In the genomic region with DNA sequence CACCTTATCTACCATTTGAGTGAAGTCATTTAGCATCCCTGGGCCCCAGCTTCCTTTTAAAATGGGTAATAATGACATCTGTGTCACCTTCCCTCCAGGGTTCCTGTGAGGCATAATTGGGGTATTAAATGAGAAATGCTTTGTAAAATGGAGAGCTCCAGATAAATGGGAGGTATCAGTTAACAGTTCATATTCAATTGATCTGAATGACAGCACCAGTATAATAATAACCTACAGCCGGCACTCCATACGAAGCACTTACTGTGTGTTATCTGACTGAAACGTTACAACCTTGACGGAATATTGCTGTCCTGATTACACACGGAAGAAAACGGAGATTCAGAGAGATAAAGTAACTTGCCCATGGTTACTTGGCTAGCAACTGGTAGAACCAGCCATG, we compare ENCODE assay signal across 14 cellular contexts. TPM values are rescaled to one million over a fixed set of nuclear protein-coding genes. Genes with fewer than 3 reads are reported as not detected.
DNase-seq lines count a peak whose midpoint lies in the region; ATAC-seq and TF ChIP-seq lines count a peak whose summit lies in the region.
"Had no signal": no experiment of that assay in that cellular context is flagged by ENCODE, and none has a peak within 500 bp of the region (broad histone marks: within the 10 kb centered on the region; RNA-seq: fewer than 3 reads in every experiment).

No MANE protein-coding gene starts in this region.

- no peak for DNase-seq in mammary epithelial cell
- no peak for DNase-seq in MCF 10A (ENCODE audit: unreplicated experiment)
- peak; percentile 22 for DNase-seq in NCI-H2227 treated with DMSO at 0.1 percent for 48 hours (lab: John Stamatoyannopoulos, UW)
- DNase-seq in immature natural killer cell: no peak
- DNase-seq in head of caudate nucleus: no peak
- DNase-seq: Calu3; CD8-positive, alpha-beta T cell; DMS79 treated with DMSO at 0.1 percent for 48 hours; GF-D8; H9 had no signal

- POLR2A ChIA-PET in MCF 10A (lab: Yijun Ruan, JAX): interaction anchor here (0.9 kb wide), 1 partner anchor 48 kb away, joined by 4 read pairs; no protein-coding TSS in a partner anchor

- H3K4me2 ChIP-seq in mammary epithelial cell (ENCODE audit: insufficient read depth, low read depth, low read length) (no peak overlapping the region), neural cell (ENCODE audit: low read length) (no peak overlapping the region)

- no peak for TF ChIP-seq RAD21 in neural cell (conservative IDR thresholded peaks at IDR 0.05)

- no peak overlapping the region for H3K4me3 Mint-ChIP-seq in MCF 10A (ENCODE audit: unreplicated experiment)
- H3K4me3 Mint-ChIP-seq in immature natural killer cell: no peak overlapping the region
- H3K4me3 Mint-ChIP-seq: B cell; CD8-positive, alpha-beta T cell; H9 had no signal

- CTCF ChIA-PET in mammary epithelial cell (lab: Charles Lee; ENCODE audit: low non-redundant PET) (no interaction called here), MCF 10A (lab: Yijun Ruan, JAX) (interaction anchor here (2.0 kb wide), 1 partner anchor 321 kb away, joined by 8 read pairs; no protein-coding TSS in a partner anchor)

- no peaks in the 10 kb centered on the region for H3K4me1 ChIP-seq in mammary epithelial cell (ENCODE audit: insufficient read depth, low read length)

- WGBS in mammary epithelial cell (ENCODE audit: low coverage, missing lambda C conversion rate): 36% methylated on average over 6 of the region's 6 CpGs

- BruUV-seq in mammary epithelial cell (replicated peaks; lab: Mats Ljungman, UMichigan) (no TSS peak), MCF 10A (replicated peaks; lab: Mats Ljungman, UMichigan) (no TSS peak)

- in situ Hi-C loops in mammary epithelial cell (cut with MboI; ENCODE audit: low sequenced_read_pairs in 2 of 2): loop anchor here in 1 of 2 donors (10.0 kb wide), 1 partner anchor 308 kb away; no protein-coding TSS in a partner anchor

- H3K9me3 ChIP-seq in mammary epithelial cell (replicated peaks; ENCODE audit: insufficient read depth, low read length) (no peaks in the 10 kb centered on the region), neural cell (ENCODE audit: low read length) (no peaks in the 10 kb centered on the region)
- H3K9me3 ChIP-seq: BLaER1 treated with 17β-estradiol and CSF1 and Interleukin-3, amounts not matched to agents 10 nM and 100 nM had no signal

- H3K27ac ChIP-seq in mammary epithelial cell (ENCODE audit: insufficient read depth, low read depth, low read length) (no peak overlapping the region), neural cell (ENCODE audit: low read length) (no peak overlapping the region)
- H3K27ac ChIP-seq: BLaER1 treated with 17β-estradiol and CSF1 and Interleukin-3, amounts not matched to agents 10 nM and 100 nM had no signal

- intact Hi-C loops in mammary epithelial cell (cut with micrococcal nuclease) (no loop called here), MCF 10A (cut with micrococcal nuclease) (no loop called here), head of caudate nucleus (cut with DNase I) (no loop called here)

- TF ChIP-seq EP300 in neural cell (conservative IDR thresholded peaks at IDR 0.05; ENCODE audit: poor library complexity, severe bottlenecking): peak; percentile 57

- H2AFZ ChIP-seq in mammary epithelial cell (ENCODE audit: low read depth, low read length): peak overlapping the region; percentile 39
- H2AFZ ChIP-seq in neural cell (ENCODE audit: low read depth, low read length): no peak overlapping the region

- H3K9ac ChIP-seq in mammary epithelial cell (ENCODE audit: insufficient read depth, low read length) (no peak overlapping the region), neural cell (ENCODE audit: low read length) (no peak overlapping the region)
- H3K9ac ChIP-seq: BLaER1 treated with 17β-estradiol and CSF1 and Interleukin-3, amounts not matched to agents 10 nM and 100 nM had no signal

- no peak for TF ChIP-seq CTCF in mammary epithelial cell (conservative IDR thresholded peaks at IDR 0.05 in 1 of 2, IDR thresholded peaks at IDR 0.05 in 1 of 2; ENCODE audit: extremely low read depth in 1 of 2, insufficient read depth in 1 of 2, low read depth in 1 of 2, low read length in 2 of 2)
- no peak for TF ChIP-seq CTCF in MCF 10A (IDR thresholded peaks at IDR 0.05; ENCODE audit: unreplicated experiment)
- no peak for TF ChIP-seq CTCF in neural cell (IDR thresholded peaks at IDR 0.05; ENCODE audit: poor library complexity, severe bottlenecking)

- H3K4me3 ChIP-seq in mammary epithelial cell (replicated peaks in 1 of 3; ENCODE audit: insufficient read depth in 1 of 3, low read depth in 2 of 3, low read length in 3 of 3) (no peak overlapping the region), neural cell (ENCODE audit: low read length) (no peak overlapping the region)
- H3K4me3 ChIP-seq: BLaER1 treated with 17β-estradiol and CSF1 and Interleukin-3, amounts not matched to agents 10 nM and 100 nM had no signal

- H4K20me1 ChIP-seq in mammary epithelial cell (ENCODE audit: insufficient read depth, low read length) (no peaks in the 10 kb centered on the region), neural cell (ENCODE audit: insufficient read depth) (no peaks in the 10 kb centered on the region)
- H4K20me1 ChIP-seq: BLaER1 treated with 17β-estradiol and CSF1 and Interleukin-3, amounts not matched to agents 10 nM and 100 nM had no signal

- H3K27me3 ChIP-seq in mammary epithelial cell (ENCODE audit: insufficient read depth, low read length) (no peaks in the 10 kb centered on the region), neural cell (ENCODE audit: insufficient read depth, low read depth, low read length) (no peaks in the 10 kb centered on the region)
- H3K27me3 ChIP-seq: BLaER1 treated with 17β-estradiol and CSF1 and Interleukin-3, amounts not matched to agents 10 nM and 100 nM had no signal

- H3K27me3 Mint-ChIP-seq in MCF 10A (ENCODE audit: insufficient read depth, unreplicated experiment) (no peaks in the 10 kb centered on the region), immature natural killer cell (ENCODE audit: low read depth in 3 of 3) (peaks cover 0 to 8% (median 4%) of the 10 kb centered on the region in 3 donors)
- H3K27me3 Mint-ChIP-seq: B cell had no signal

- no peaks in the 10 kb centered on the region for H3K9me2 ChIP-seq in neural cell (ENCODE audit: insufficient read depth, low read length)

- H3K79me2 ChIP-seq in mammary epithelial cell (ENCODE audit: insufficient read depth, low read length) (no peaks in the 10 kb centered on the region), neural cell (replicated peaks; ENCODE audit: insufficient read depth, low read length) (no peaks in the 10 kb centered on the region)

- H3F3A ChIP-seq in neural cell (ENCODE audit: insufficient read depth, low read length, poor library complexity, severe bottlenecking): no peaks in the 10 kb centered on the region

- H3K36me3 ChIP-seq in mammary epithelial cell (ENCODE audit: insufficient read depth, low read length) (no peaks in the 10 kb centered on the region), neural cell (ENCODE audit: insufficient read depth, low read length) (no peaks in the 10 kb centered on the region)
- H3K36me3 ChIP-seq: BLaER1 treated with 17β-estradiol and CSF1 and Interleukin-3, amounts not matched to agents 10 nM and 100 nM had no signal

- H3K36me3 Mint-ChIP-seq in MCF 10A (ENCODE audit: insufficient read depth, unreplicated experiment) (no peaks in the 10 kb centered on the region), immature natural killer cell (no peaks in the 10 kb centered on the region)
- H3K36me3 Mint-ChIP-seq: CD8-positive, alpha-beta T cell had no signal

- no peak for ATAC-seq in GM18873 (IDR thresholded peaks at IDR 0.05; ENCODE audit: low FRiP score, unreplicated experiment)
- ATAC-seq: CD8-positive, alpha-beta T cell had no signal

- no peaks in the 10 kb centered on the region for H3K9me3 Mint-ChIP-seq in MCF 10A (ENCODE audit: unreplicated experiment)
- no peaks in the 10 kb centered on the region for H3K9me3 Mint-ChIP-seq in immature natural killer cell
- H3K9me3 Mint-ChIP-seq: CD8-positive, alpha-beta T cell; H9 had no signal

- H3K27ac Mint-ChIP-seq in MCF 10A (ENCODE audit: low read depth, unreplicated experiment) (no peak overlapping the region), immature natural killer cell (no peak overlapping the region)
- H3K27ac Mint-ChIP-seq: B cell; CD8-positive, alpha-beta T cell; H9 had no signal

- H3K4me1 Mint-ChIP-seq in MCF 10A (ENCODE audit: insufficient read depth, unreplicated experiment): no peaks in the 10 kb centered on the region
- peaks cover 25 to 30% of the 10 kb centered on the region in 2 donors for H3K4me1 Mint-ChIP-seq in immature natural killer cell

- dilution Hi-C loops in mammary epithelial cell (cut with HindIII; ENCODE audit: low sequenced_read_pairs): no loop called here

TF ChIP-seq in neural cell, 6 proteins besides CTCF, POLR2A, EP300 and RAD21 (continues in another document):
- TF ChIP-seq TAF1 (IDR thresholded peaks at IDR 0.05; ENCODE audit: low read depth): no peak
- TF ChIP-seq, protein P1, sequence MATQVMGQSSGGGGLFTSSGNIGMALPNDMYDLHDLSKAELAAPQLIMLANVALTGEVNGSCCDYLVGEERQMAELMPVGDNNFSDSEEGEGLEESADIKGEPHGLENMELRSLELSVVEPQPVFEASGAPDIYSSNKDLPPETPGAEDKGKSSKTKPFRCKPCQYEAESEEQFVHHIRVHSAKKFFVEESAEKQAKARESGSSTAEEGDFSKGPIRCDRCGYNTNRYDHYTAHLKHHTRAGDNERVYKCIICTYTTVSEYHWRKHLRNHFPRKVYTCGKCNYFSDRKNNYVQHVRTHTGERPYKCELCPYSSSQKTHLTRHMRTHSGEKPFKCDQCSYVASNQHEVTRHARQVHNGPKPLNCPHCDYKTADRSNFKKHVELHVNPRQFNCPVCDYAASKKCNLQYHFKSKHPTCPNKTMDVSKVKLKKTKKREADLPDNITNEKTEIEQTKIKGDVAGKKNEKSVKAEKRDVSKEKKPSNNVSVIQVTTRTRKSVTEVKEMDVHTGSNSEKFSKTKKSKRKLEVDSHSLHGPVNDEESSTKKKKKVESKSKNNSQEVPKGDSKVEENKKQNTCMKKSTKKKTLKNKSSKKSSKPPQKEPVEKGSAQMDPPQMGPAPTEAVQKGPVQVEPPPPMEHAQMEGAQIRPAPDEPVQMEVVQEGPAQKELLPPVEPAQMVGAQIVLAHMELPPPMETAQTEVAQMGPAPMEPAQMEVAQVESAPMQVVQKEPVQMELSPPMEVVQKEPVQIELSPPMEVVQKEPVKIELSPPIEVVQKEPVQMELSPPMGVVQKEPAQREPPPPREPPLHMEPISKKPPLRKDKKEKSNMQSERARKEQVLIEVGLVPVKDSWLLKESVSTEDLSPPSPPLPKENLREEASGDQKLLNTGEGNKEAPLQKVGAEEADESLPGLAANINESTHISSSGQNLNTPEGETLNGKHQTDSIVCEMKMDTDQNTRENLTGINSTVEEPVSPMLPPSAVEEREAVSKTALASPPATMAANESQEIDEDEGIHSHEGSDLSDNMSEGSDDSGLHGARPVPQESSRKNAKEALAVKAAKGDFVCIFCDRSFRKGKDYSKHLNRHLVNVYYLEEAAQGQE (IDR thresholded peaks at IDR 0.05; ENCODE audit: borderline replicate concordance): peak; percentile 18

RNA-seq across cellular contexts. Expression of gene BHLHE40, which starts 53.6 kb away (rescaled TPM):
- total RNA-seq in mammary epithelial cell (10 to 100 TPM; 61.7 to 78.7 TPM), MCF 10A (2022) (16.8 and 27.9 TPM in 2 replicates)
- polyA plus RNA-seq in mammary epithelial cell (40.8 TPM), neural cell (0.10 TPM in 1 of 2 replicates, not detected in the other), immature natural killer cell (10 to 100 TPM; 51.4 to 91.9 (median 64.4) TPM)
- polyA minus RNA-seq in mammary epithelial cell (105 TPM), neural cell (0.23 and 0.24 TPM in 2 replicates)

Comparison
In these comparisons a context has a peak if more than half of its experiments do, and no peak if none do; other contexts are left out.
1. RNA of gene BHLHE40, which starts 53.6 kb away (polyA plus RNA-seq): 51.4 to 91.9 TPM in immature natural killer cell and 40.8 TPM in mammary epithelial cell (single experiment); 0.10 TPM in neural cell; every median in the first group is over 10 times any median in the second.